ENCODE assay signal across 27 cellular contexts in genomic region chr1:88145752-88146151, GRCh38.
"Had no signal": no experiment of that assay in that cellular context is flagged by ENCODE, and none has a peak within 500 bp of the region (broad histone marks: within the 10 kb centered on the region; RNA-seq: fewer than 3 reads in every experiment).

No MANE protein-coding gene starts in this region.

- H3K27ac Mint-ChIP-seq: activated naive CD8-positive, alpha-beta T cell; immature natural killer cell; natural killer cell; T-helper 1 cell treated with Interleukin-12 subunit alpha and Interleukin-12 subunit beta and Interleukin-4 antibody, amounts not matched to agents 30 μg/mL and 1 μg/mL, for 36 hours had no signal

- H3K4me1 ChIP-seq: left lung, lower lobe of right lung, spleen, suprapubic skin, tibial nerve had no signal

- H3K9me3 ChIP-seq: left lung, lower lobe of right lung, spleen, suprapubic skin, tibial nerve had no signal

- H3K4me3 ChIP-seq: coronary artery, dorsolateral prefrontal cortex, left lung, lower lobe of right lung, spleen, suprapubic skin, tibial nerve had no signal

- H3K36me3 ChIP-seq: brain microvascular endothelial cell, left lung, lower lobe of right lung, spleen, suprapubic skin, tibial nerve, WERI-Rb-1 had no signal

- H3K9me3 Mint-ChIP-seq: T-helper 1 cell treated with Interleukin-12 subunit alpha and Interleukin-12 subunit beta and Interleukin-4 antibody, amounts not matched to agents 30 μg/mL and 1 μg/mL, for 36 hours had no signal

- H3K36me3 Mint-ChIP-seq: activated naive CD8-positive, alpha-beta T cell; immature natural killer cell; natural killer cell had no signal

- H3K27ac ChIP-seq: brain microvascular endothelial cell, coronary artery, dorsolateral prefrontal cortex, left lung, lower lobe of right lung, spleen, suprapubic skin, tibial nerve, WERI-Rb-1 had no signal

- H3K4me3 Mint-ChIP-seq: activated naive CD8-positive, alpha-beta T cell; immature natural killer cell; natural killer cell; T-helper 1 cell treated with Interleukin-12 subunit alpha and Interleukin-12 subunit beta and Interleukin-4 antibody, amounts not matched to agents 30 μg/mL and 1 μg/mL, for 36 hours had no signal

- DNase-seq: activated CD4-positive, alpha-beta T cell treated with anti-CD3 and anti-CD28 coated beads for 48 hours; activated CD4-positive, alpha-beta T cell treated with anti-CD3 and anti-CD28 coated beads, Interleukin-2, amount 50 U/mL, for 48 hours; activated CD8-positive, alpha-beta memory T cell treated with anti-CD3 and anti-CD28 coated beads for 24 hours; activated effector memory CD4-positive, alpha-beta T cell treated with Interleukin-2 at 50 U/mL for 16 hours; activated naive CD4-positive, alpha-beta T cell treated with Interleukin-2 at 50 U/mL for 16 hours; aorta; brain microvascular endothelial cell; dorsolateral prefrontal cortex; effector memory CD4-positive, alpha-beta T cell; head of caudate nucleus; hypothalamus; immature natural killer cell; left lung; lower lobe of right lung; mesenchymal stem cell; natural killer cell; right cardiac atrium; spleen; stimulated activated naive CD4-positive, alpha-beta T cell; T-helper 9 cell; WERI-Rb-1 had no signal

- H3K27me3 ChIP-seq: brain microvascular endothelial cell, left lung, suprapubic skin, tibial nerve had no signal

- ATAC-seq: activated CD4-positive, CD25-positive, alpha-beta regulatory T cell treated with anti-CD3 and anti-CD28 coated beads, Interleukin-2, amount 50 U/mL, for 24 hours; left lung; lower lobe of right lung; natural killer cell; right cardiac atrium had no signal

- H3K4me1 Mint-ChIP-seq: natural killer cell had no signal
